Comparison of ENCODE assay signal across 13 cellular contexts in genomic region chr7:130149575-130150139, GRCh38. TPM values are rescaled to one million over a fixed set of nuclear protein-coding genes. Genes with fewer than 3 reads are reported as not detected.
DNase-seq lines count a peak whose midpoint lies in the region; ATAC-seq and TF ChIP-seq lines count a peak whose summit lies in the region.
"Had no signal": no experiment of that assay in that cellular context is flagged by ENCODE, and none has a peak within 500 bp of the region (broad histone marks: within the 10 kb centered on the region; RNA-seq: fewer than 3 reads in every experiment).

No MANE protein-coding gene starts in this region.

- H3K4me1 Mint-ChIP-seq in activated CD4-positive, alpha-beta memory T cell treated with anti-CD3 and anti-CD28 coated beads, Interleukin-2, amount 10 ng/mL, durations not matched to agents 7 days and 5 days, result no peaks in the 10 kb centered on the region
- H3K4me1 Mint-ChIP-seq in activated CD4-positive, alpha-beta memory T cell treated with anti-CD3 and anti-CD28 coated beads for 36 hours (ENCODE audit: low read depth), result no peaks in the 10 kb centered on the region
- peaks cover 0 to 24% (median under 1%) of the 10 kb centered on the region in 4 donors for H3K4me1 Mint-ChIP-seq in naive thymus-derived CD8-positive, alpha-beta T cell
- no peaks in the 10 kb centered on the region for H3K4me1 Mint-ChIP-seq in activated CD8-positive, alpha-beta memory T cell treated with anti-CD3 and anti-CD28 coated beads, Interleukin-2, amount 10 ng/mL, durations not matched to agents 7 days and 5 days
- H3K4me1 Mint-ChIP-seq: activated naive CD8-positive, alpha-beta T cell treated with anti-CD3 and anti-CD28 coated beads, Interleukin-2, amount 10 ng/mL, durations not matched to agents 7 days and 5 days had no signal

- ATAC-seq in HG03342 (IDR thresholded peaks at IDR 0.05; ENCODE audit: unreplicated experiment) (peak; percentile 58), upper lobe of left lung (ENCODE audit: low FRiP score in 2 of 2) (no peak), Right ventricle myocardium inferior (no peak)
- no peak for ATAC-seq in naive thymus-derived CD8-positive, alpha-beta T cell
- ATAC-seq in activated CD8-positive, alpha-beta memory T cell treated with anti-CD3 and anti-CD28 coated beads, Interleukin-2, amount 10 ng/mL, durations not matched to agents 7 days and 5 days, result no peak
- ATAC-seq: HepG2 had no signal

- TF ChIP-seq POLR2A in upper lobe of left lung (IDR thresholded peaks at IDR 0.05), result peak in 1 of 4 donors; percentile 35

- no peak for TF ChIP-seq EP300 in upper lobe of left lung (IDR thresholded peaks at IDR 0.05)

- H3K9me3 Mint-ChIP-seq in activated CD4-positive, alpha-beta memory T cell treated with anti-CD3 and anti-CD28 coated beads, Interleukin-2, amount 10 ng/mL, durations not matched to agents 7 days and 5 days, result no peaks in the 10 kb centered on the region
- H3K9me3 Mint-ChIP-seq in activated CD4-positive, alpha-beta memory T cell treated with anti-CD3 and anti-CD28 coated beads for 36 hours, result no peaks in the 10 kb centered on the region
- H3K9me3 Mint-ChIP-seq in naive thymus-derived CD8-positive, alpha-beta T cell, result no peaks in the 10 kb centered on the region
- no peaks in the 10 kb centered on the region for H3K9me3 Mint-ChIP-seq in activated CD8-positive, alpha-beta memory T cell treated with anti-CD3 and anti-CD28 coated beads, Interleukin-2, amount 10 ng/mL, durations not matched to agents 7 days and 5 days (ENCODE audit: low read depth)
- H3K9me3 Mint-ChIP-seq: activated naive CD8-positive, alpha-beta T cell treated with anti-CD3 and anti-CD28 coated beads, Interleukin-2, amount 10 ng/mL, durations not matched to agents 7 days and 5 days had no signal

- H3K4me1 ChIP-seq in upper lobe of left lung, result peaks cover 0 to 42% (median 12%) of the 10 kb centered on the region in 4 donors

- POLR2A ChIA-PET in activated CD4-positive, alpha-beta memory T cell treated with anti-CD3 and anti-CD28 coated beads, Interleukin-2, amount 10 ng/mL, durations not matched to agents 7 days and 5 days (lab: Charles Lee), result no interaction called here
- POLR2A ChIA-PET in activated CD4-positive, alpha-beta memory T cell treated with anti-CD3 and anti-CD28 coated beads for 36 hours (lab: Charles Lee), result no interaction called here
- POLR2A ChIA-PET in naive thymus-derived CD8-positive, alpha-beta T cell (lab: Charles Lee), result no interaction called here

- no peaks in the 10 kb centered on the region for H3K36me3 ChIP-seq in upper lobe of left lung

- H3K4me3 Mint-ChIP-seq in activated CD4-positive, alpha-beta memory T cell treated with anti-CD3 and anti-CD28 coated beads, Interleukin-2, amount 10 ng/mL, durations not matched to agents 7 days and 5 days, result no peak overlapping the region
- no peak overlapping the region for H3K4me3 Mint-ChIP-seq in activated CD4-positive, alpha-beta memory T cell treated with anti-CD3 and anti-CD28 coated beads for 36 hours
- peak overlapping the region in 1 of 10 donors; percentile 7 for H3K4me3 Mint-ChIP-seq in naive thymus-derived CD8-positive, alpha-beta T cell
- no peak overlapping the region for H3K4me3 Mint-ChIP-seq in activated CD8-positive, alpha-beta memory T cell treated with anti-CD3 and anti-CD28 coated beads, Interleukin-2, amount 10 ng/mL, durations not matched to agents 7 days and 5 days
- H3K4me3 Mint-ChIP-seq: activated naive CD8-positive, alpha-beta T cell treated with anti-CD3 and anti-CD28 coated beads, Interleukin-2, amount 10 ng/mL, durations not matched to agents 7 days and 5 days had no signal

- TF ChIP-seq CTCF in upper lobe of left lung (IDR thresholded peaks at IDR 0.05), result no peak

- peak overlapping the region in 2 of 4 donors; percentile 19 to 69 for H3K27ac ChIP-seq in upper lobe of left lung

- 64% methylated on average over 8 to 14 of the region's 14 CpGs for WGBS in upper lobe of left lung, 2 donors

- no peaks in the 10 kb centered on the region for H3K36me3 Mint-ChIP-seq in activated CD4-positive, alpha-beta memory T cell treated with anti-CD3 and anti-CD28 coated beads, Interleukin-2, amount 10 ng/mL, durations not matched to agents 7 days and 5 days (ENCODE audit: low read depth)
- no peaks in the 10 kb centered on the region for H3K36me3 Mint-ChIP-seq in activated CD4-positive, alpha-beta memory T cell treated with anti-CD3 and anti-CD28 coated beads for 36 hours
- no peaks in the 10 kb centered on the region for H3K36me3 Mint-ChIP-seq in naive thymus-derived CD8-positive, alpha-beta T cell
- H3K36me3 Mint-ChIP-seq in activated CD8-positive, alpha-beta memory T cell treated with anti-CD3 and anti-CD28 coated beads, Interleukin-2, amount 10 ng/mL, durations not matched to agents 7 days and 5 days, result peaks cover 2% of the 10 kb centered on the region
- H3K36me3 Mint-ChIP-seq: activated naive CD8-positive, alpha-beta T cell treated with anti-CD3 and anti-CD28 coated beads, Interleukin-2, amount 10 ng/mL, durations not matched to agents 7 days and 5 days had no signal

- H3K27ac Mint-ChIP-seq in activated CD4-positive, alpha-beta memory T cell treated with anti-CD3 and anti-CD28 coated beads, Interleukin-2, amount 10 ng/mL, durations not matched to agents 7 days and 5 days, result no peak overlapping the region
- H3K27ac Mint-ChIP-seq in activated CD4-positive, alpha-beta memory T cell treated with anti-CD3 and anti-CD28 coated beads for 36 hours, result no peak overlapping the region
- H3K27ac Mint-ChIP-seq in naive thymus-derived CD8-positive, alpha-beta T cell, result peak overlapping the region in 3 of 10 donors; percentile 18 to 67 (median 25)
- H3K27ac Mint-ChIP-seq in activated CD8-positive, alpha-beta memory T cell treated with anti-CD3 and anti-CD28 coated beads, Interleukin-2, amount 10 ng/mL, durations not matched to agents 7 days and 5 days, result no peak overlapping the region
- H3K27ac Mint-ChIP-seq: activated naive CD8-positive, alpha-beta T cell treated with anti-CD3 and anti-CD28 coated beads, Interleukin-2, amount 10 ng/mL, durations not matched to agents 7 days and 5 days had no signal

- peaks cover 9% of the 10 kb centered on the region for H3K27me3 Mint-ChIP-seq in activated CD4-positive, alpha-beta memory T cell treated with anti-CD3 and anti-CD28 coated beads, Interleukin-2, amount 10 ng/mL, durations not matched to agents 7 days and 5 days
- peaks cover 5% of the 10 kb centered on the region for H3K27me3 Mint-ChIP-seq in activated CD4-positive, alpha-beta memory T cell treated with anti-CD3 and anti-CD28 coated beads for 36 hours
- H3K27me3 Mint-ChIP-seq in naive thymus-derived CD8-positive, alpha-beta T cell, result peaks cover 0 to 12% (median 0%) of the 10 kb centered on the region in 5 donors
- peaks cover 7% of the 10 kb centered on the region for H3K27me3 Mint-ChIP-seq in activated CD8-positive, alpha-beta memory T cell treated with anti-CD3 and anti-CD28 coated beads, Interleukin-2, amount 10 ng/mL, durations not matched to agents 7 days and 5 days

- no peaks in the 10 kb centered on the region for H3K9me3 ChIP-seq in upper lobe of left lung

- DNase-seq in activated CD4-positive, alpha-beta memory T cell treated with anti-CD3 and anti-CD28 coated beads, Interleukin-2, amount 10 ng/mL, durations not matched to agents 7 days and 5 days, result peak; percentile 9
- no peak for DNase-seq in activated CD4-positive, alpha-beta memory T cell treated with anti-CD3 and anti-CD28 coated beads for 36 hours
- DNase-seq in SHP77 (lab: John Stamatoyannopoulos, UW) (peak; percentile 28 to 51), upper lobe of left lung (peak; percentile 57 to 74), Right ventricle myocardium inferior (ENCODE audit: missing footprints) (no peak)
- DNase-seq in naive thymus-derived CD8-positive, alpha-beta T cell, result no peak
- no peak for DNase-seq in activated CD8-positive, alpha-beta memory T cell treated with anti-CD3 and anti-CD28 coated beads, Interleukin-2, amount 10 ng/mL, durations not matched to agents 7 days and 5 days
- DNase-seq: activated naive CD8-positive, alpha-beta T cell treated with anti-CD3 and anti-CD28 coated beads, Interleukin-2, amount 10 ng/mL, durations not matched to agents 7 days and 5 days had no signal

- intact Hi-C loops in activated CD4-positive, alpha-beta memory T cell treated with anti-CD3 and anti-CD28 coated beads for 36 hours (cut with micrococcal nuclease), result no loop called here
- intact Hi-C loops in Right ventricle myocardium inferior (cut with DNase I), result no loop called here

- H3K27me3 ChIP-seq in upper lobe of left lung, result no peaks in the 10 kb centered on the region

- CTCF ChIA-PET in activated CD4-positive, alpha-beta memory T cell treated with anti-CD3 and anti-CD28 coated beads, Interleukin-2, amount 10 ng/mL, durations not matched to agents 7 days and 5 days (lab: Charles Lee), result no interaction called here
- CTCF ChIA-PET in activated CD4-positive, alpha-beta memory T cell treated with anti-CD3 and anti-CD28 coated beads for 36 hours (lab: Charles Lee), result no interaction called here
- CTCF ChIA-PET in activated CD8-positive, alpha-beta memory T cell treated with anti-CD3 and anti-CD28 coated beads, Interleukin-2, amount 10 ng/mL, durations not matched to agents 7 days and 5 days (lab: Charles Lee), result no interaction called here

- H3K4me3 ChIP-seq in upper lobe of left lung, result no peak overlapping the region

RNA-seq across cellular contexts. Expression of gene TMEM209, which starts 55.5 kb away (rescaled TPM):
- total RNA-seq in activated CD4-positive, alpha-beta memory T cell treated with anti-CD3 and anti-CD28 coated beads, Interleukin-2, amount 10 ng/mL, durations not matched to agents 7 days and 5 days, result 10 to 100 TPM; 35.5 to 35.7 TPM
- 10 to 100 TPM; 35.5 to 35.9 TPM for total RNA-seq in activated CD4-positive, alpha-beta memory T cell treated with anti-CD3 and anti-CD28 coated beads for 36 hours
- total RNA-seq in upper lobe of left lung (10 to 100 TPM in 5 of 6 donors, 1 to 10 TPM in 1; 6.2 to 23.3 (median 14.7) TPM), Right ventricle myocardium inferior (8.6 TPM)
- total RNA-seq in naive thymus-derived CD8-positive, alpha-beta T cell, result 10 to 100 TPM; 36.9 to 37.6 TPM
- 10 to 100 TPM; 40.8 to 44.3 (median 43.2) TPM for polyA plus RNA-seq in naive thymus-derived CD8-positive, alpha-beta T cell
- 10 to 100 TPM; 39.5 to 44.5 TPM for total RNA-seq in activated CD8-positive, alpha-beta memory T cell treated with anti-CD3 and anti-CD28 coated beads, Interleukin-2, amount 10 ng/mL, durations not matched to agents 7 days and 5 days

RNA-seq across cellular contexts. Expression of gene SSMEM1, which starts 58.0 kb away (rescaled TPM):
- total RNA-seq in activated CD4-positive, alpha-beta memory T cell treated with anti-CD3 and anti-CD28 coated beads, Interleukin-2, amount 10 ng/mL, durations not matched to agents 7 days and 5 days, result not detected
- total RNA-seq in activated CD4-positive, alpha-beta memory T cell treated with anti-CD3 and anti-CD28 coated beads for 36 hours, result not detected
- not detected for total RNA-seq in upper lobe of left lung
- not detected for total RNA-seq in naive thymus-derived CD8-positive, alpha-beta T cell
- not detected for polyA plus RNA-seq in naive thymus-derived CD8-positive, alpha-beta T cell
- total RNA-seq in Right ventricle myocardium inferior, result not detected
- total RNA-seq in activated CD8-positive, alpha-beta memory T cell treated with anti-CD3 and anti-CD28 coated beads, Interleukin-2, amount 10 ng/mL, durations not matched to agents 7 days and 5 days, result not detected
- total RNA-seq: activated naive CD8-positive, alpha-beta T cell treated with anti-CD3 and anti-CD28 coated beads, Interleukin-2, amount 10 ng/mL, durations not matched to agents 7 days and 5 days; fibroblast of lung; HepG2; T-helper 1 cell treated with Interleukin-12 subunit alpha and Interleukin-12 subunit beta and Interleukin-4 antibody, amounts not matched to agents 30 ng/mL and 1 ng/mL, for 36 hours had no signal
- polyA plus RNA-seq: fibroblast of lung, HepG2, neural cell had no signal

Comparison
In these comparisons a context has a peak if more than half of its experiments do, and no peak if none do; other contexts are left out.
1. DNase-seq: peak in activated CD4-positive, alpha-beta memory T cell treated with anti-CD3 and anti-CD28 coated beads, Interleukin-2, amount 10 ng/mL, durations not matched to agents 7 days and 5 days (single experiment), SHP77 (2 of 2) and upper lobe of left lung (2 of 2); none in activated CD4-positive, alpha-beta memory T cell treated with anti-CD3 and anti-CD28 coated beads for 36 hours (single experiment), naive thymus-derived CD8-positive, alpha-beta T cell (0 of 10), Right ventricle myocardium inferior (single experiment) and activated CD8-positive, alpha-beta memory T cell treated with anti-CD3 and anti-CD28 coated beads, Interleukin-2, amount 10 ng/mL, durations not matched to agents 7 days and 5 days (single experiment).